In the genomic region with DNA sequence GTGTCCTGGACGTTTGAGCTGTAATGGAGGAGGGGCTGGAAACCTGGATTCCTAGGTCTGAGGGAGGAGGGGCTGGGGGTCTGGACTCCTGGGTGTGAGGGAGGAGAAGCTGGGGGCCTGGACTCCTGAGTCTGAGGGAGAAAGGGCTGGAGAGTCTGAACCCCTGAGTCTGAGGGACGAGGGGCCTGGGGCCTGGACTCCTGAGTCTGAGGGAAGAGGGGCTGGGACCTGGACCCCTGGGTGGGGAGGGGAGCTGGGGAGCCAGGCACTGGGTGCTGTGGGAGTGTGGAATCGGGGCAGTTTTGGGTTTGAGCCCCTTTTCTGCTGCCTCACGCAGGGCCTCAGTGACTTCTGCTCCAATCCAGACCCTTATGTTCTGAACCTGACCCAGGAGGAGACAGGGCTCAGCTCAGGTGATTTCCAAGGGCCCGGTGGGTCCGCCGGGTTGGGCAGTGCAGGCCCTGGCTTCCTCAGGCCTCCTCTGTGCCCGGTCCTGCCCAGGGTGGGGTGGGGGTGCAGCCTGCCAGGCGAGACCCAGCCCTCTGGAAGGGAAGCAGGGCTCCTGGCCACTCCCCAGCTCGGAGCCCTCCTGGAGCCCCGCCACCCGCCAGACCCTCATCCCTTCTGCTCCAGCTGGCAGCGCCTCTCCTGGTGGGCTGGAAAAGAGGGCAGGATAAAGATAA, we compare ENCODE assay signal across 16 cellular contexts. TPM values are rescaled to one million over a fixed set of nuclear protein-coding genes. Genes with fewer than 3 reads are reported as not detected.
DNase-seq lines count a peak whose midpoint lies in the region; ATAC-seq and TF ChIP-seq lines count a peak whose summit lies in the region.
"Had no signal": no experiment of that assay in that cellular context is flagged by ENCODE, and none has a peak within 500 bp of the region (broad histone marks: within the 10 kb centered on the region; RNA-seq: fewer than 3 reads in every experiment).

No MANE protein-coding gene starts in this region.

- H4K91ac ChIP-seq in IMR-90 (ENCODE audit: insufficient read depth, low read depth, low read length) = no peak overlapping the region

- H3K27me3 ChIP-seq in IMR-90 (ENCODE audit: control insufficient read depth, insufficient read depth, low read length) (peaks cover 11% of the 10 kb centered on the region; the same call in 1 of the 2 replicates), endodermal cell (ENCODE audit: control insufficient read depth, insufficient read depth, low read length, poor library complexity, severe bottlenecking) (peaks cover 19% of the 10 kb centered on the region), smooth muscle cell (ENCODE audit: low read depth) (no peaks in the 10 kb centered on the region)
- H3K27me3 ChIP-seq: brain microvascular endothelial cell had no signal

- no peak overlapping the region for H3K4me2 ChIP-seq in IMR-90 (ENCODE audit: low read depth, low read length)
- peak overlapping the region; percentile 81 for H3K4me2 ChIP-seq in smooth muscle cell

- H3K4ac ChIP-seq in IMR-90 (ENCODE audit: low read depth, low read length) = no peak overlapping the region

- no peak overlapping the region for H2BK120ac ChIP-seq in IMR-90 (ENCODE audit: low read depth, low read length)

- no peaks in the 10 kb centered on the region for H3K9me1 ChIP-seq in IMR-90 (ENCODE audit: insufficient read depth, low read length)

- H3K9ac ChIP-seq in ES-I3 (ENCODE audit: low read depth, low read length) (peak overlapping the region; percentile 81; the same call in 1 of the 2 replicates), IMR-90 (ENCODE audit: low read depth, low read length) (no peak overlapping the region), endodermal cell (ENCODE audit: extremely low read depth, low read length, poor library complexity, severe bottlenecking) (no peak overlapping the region), smooth muscle cell (ENCODE audit: low read depth) (no peak overlapping the region)

- H2AK9ac ChIP-seq in IMR-90 (replicated peaks; ENCODE audit: low read depth, low read length, poor library complexity) = peak overlapping the region; percentile 55

- CTCF ChIA-PET in IMR-90 (lab: Yijun Ruan, JAX) = no interaction called here

- no peak overlapping the region for H3K23ac ChIP-seq in IMR-90 (ENCODE audit: low read depth, low read length)

- no TSS peak for BruUV-seq in IMR-90 (replicated peaks; lab: Mats Ljungman, UMichigan)

- intact Hi-C loops in IMR-90 (cut with micrococcal nuclease) = no loop called here

- peak overlapping the region; percentile 34 for H3K4me3 Mint-ChIP-seq in endodermal cell
- H3K4me3 Mint-ChIP-seq in HFFc6 = no peak overlapping the region

- 17% methylated on average over 1 of the region's 13 CpGs; no CpG with 5 or more reads in 1 of the 2 experiments for WGBS in IMR-90 (ENCODE audit: extremely low coverage in 2 of 2, insufficient read length in 1 of 2), 2 experiments
- 78 to 85% methylated on average over 5 to 13 of the region's 13 CpGs for WGBS in endodermal cell (ENCODE audit: insufficient coverage in 1 of 2, insufficient read length in 1 of 2), 2 experiments
- WGBS in smooth muscle cell (ENCODE audit: low lambda C conversion rate) = 69% methylated on average over 12 of the region's 13 CpGs

- H3K27ac Mint-ChIP-seq in endodermal cell (no peak overlapping the region), HFFc6 (no peak overlapping the region)

- no peak overlapping the region for H2BK15ac ChIP-seq in IMR-90 (ENCODE audit: low read depth, low read length)

- H2BK5ac ChIP-seq in IMR-90 (ENCODE audit: low read depth, low read length, poor library complexity, severe bottlenecking) = no peak overlapping the region

- no peaks in the 10 kb centered on the region; the same call in 1 of the 2 replicates for H4K20me1 ChIP-seq in IMR-90 (ENCODE audit: insufficient read depth, low read length)
- H4K20me1 ChIP-seq in smooth muscle cell (ENCODE audit: low read depth) = peaks cover 4% of the 10 kb centered on the region

- H3K36me3 ChIP-seq in ES-I3 (ENCODE audit: insufficient read depth, low read length) = no peaks in the 10 kb centered on the region
- peaks cover 2% of the 10 kb centered on the region; the same call in 1 of the 2 replicates for H3K36me3 ChIP-seq in IMR-90 (ENCODE audit: control insufficient read depth, insufficient read depth, low read length)
- no peaks in the 10 kb centered on the region for H3K36me3 ChIP-seq in endodermal cell (ENCODE audit: control insufficient read depth, insufficient read depth, low read length)
- H3K36me3 ChIP-seq in smooth muscle cell (ENCODE audit: low read depth) = no peaks in the 10 kb centered on the region
- H3K36me3 ChIP-seq: brain microvascular endothelial cell had no signal

- no peaks in the 10 kb centered on the region for H3K79me1 ChIP-seq in IMR-90 (ENCODE audit: low read depth in 1 of 2, low read length in 2 of 2)

- H3K36me3 Mint-ChIP-seq in endodermal cell (ENCODE audit: low read depth) (no peaks in the 10 kb centered on the region), HFFc6 (ENCODE audit: low read depth) (no peaks in the 10 kb centered on the region)

- POLR2A ChIA-PET in IMR-90 (lab: Charles Lee; ENCODE audit: unreplicated experiment) = no interaction called here

- no peak overlapping the region for H2BK20ac ChIP-seq in IMR-90 (ENCODE audit: low read depth, low read length)

- DNase-seq in IMR-90 (no peak), endodermal cell (peak; percentile 71), smooth muscle cell (lab: John Stamatoyannopoulos, UW; ENCODE audit: unreplicated experiment) (no peak), HFFc6 (no peak), nucleus accumbens (lab: John Stamatoyannopoulos, UW) (no peak)
- DNase-seq: activated CD8-positive, alpha-beta memory T cell treated with anti-CD3 and anti-CD28 coated beads, Interleukin-2, amount 50 U/mL, for 4 hours; activated naive CD4-positive, alpha-beta T cell treated with anti-CD3 and anti-CD28 coated beads, Interleukin-2, amount 50 U/mL, for 16 hours; brain microvascular endothelial cell; Karpas-422; NCI-H345; psoas muscle; SHP77 had no signal

- no peaks in the 10 kb centered on the region for H3K79me2 ChIP-seq in smooth muscle cell (ENCODE audit: low read depth)

- no peak overlapping the region for H3K56ac ChIP-seq in IMR-90 (ENCODE audit: extremely low read depth, insufficient read depth, low read length)

- H3K9me3 ChIP-seq in ES-I3 (ENCODE audit: control insufficient read depth, insufficient read depth, low read length) (no peaks in the 10 kb centered on the region), IMR-90 (ENCODE audit: control insufficient read depth, insufficient read depth, low read length) (no peaks in the 10 kb centered on the region), endodermal cell (ENCODE audit: control insufficient read depth, low read length) (no peaks in the 10 kb centered on the region), smooth muscle cell (replicated peaks; ENCODE audit: low read depth) (no peaks in the 10 kb centered on the region)
- H3K9me3 ChIP-seq: psoas muscle had no signal

- TF ChIP-seq CTCF in IMR-90 (conservative IDR thresholded peaks at IDR 0.05; ENCODE audit: low read depth, low read length) (no peak), endodermal cell (conservative IDR thresholded peaks at IDR 0.05) (peak; percentile 42), smooth muscle cell (IDR thresholded peaks at IDR 0.05; ENCODE audit: borderline replicate concordance, insufficient read depth, poor library complexity, severe bottlenecking) (no peak), HFFc6 (IDR thresholded peaks at IDR 0.05) (no peak)

- no peak for ATAC-seq in IMR-90 (ENCODE audit: low read depth)
- ATAC-seq in GM21390 (IDR thresholded peaks at IDR 0.05; ENCODE audit: unreplicated experiment) = no peak

- no peaks in the 10 kb centered on the region for H3F3A ChIP-seq in smooth muscle cell (ENCODE audit: low read depth)

- H3K4me1 ChIP-seq in ES-I3 (ENCODE audit: insufficient read depth, low read length) (no peaks in the 10 kb centered on the region; the same call in 1 of the 2 replicates), IMR-90 (ENCODE audit: control insufficient read depth, insufficient read depth, low read length) (0 out of 2 replicates have a peak, but pooled peaks cover 2% of the 10 kb centered on the region), endodermal cell (ENCODE audit: control insufficient read depth, insufficient read depth, low read length) (no peaks in the 10 kb centered on the region), smooth muscle cell (ENCODE audit: low read depth) (peaks cover 16% of the 10 kb centered on the region)
- H3K4me1 ChIP-seq: psoas muscle had no signal

- H2AK5ac ChIP-seq in IMR-90 (ENCODE audit: low read depth, low read length) = no peak overlapping the region

- in situ Hi-C loops in IMR-90 (cut with MboI; ENCODE audit: low sequenced_read_pairs) = no loop called here

- no peak overlapping the region for H4K5ac ChIP-seq in IMR-90 (ENCODE audit: low read depth, low read length)

- dilution Hi-C loops in IMR-90 (cut with HindIII; ENCODE audit: low sequenced_read_pairs, unreplicated experiment) = no loop called here

- TF ChIP-seq RAD21 in IMR-90 (IDR thresholded peaks at IDR 0.05; ENCODE audit: low read length) = no peak

- H3K27ac ChIP-seq in IMR-90 (ENCODE audit: insufficient read depth, low read length) = no peak overlapping the region
- H3K27ac ChIP-seq in endodermal cell (ENCODE audit: low read depth, low read length) = no peak overlapping the region
- H3K27ac ChIP-seq in smooth muscle cell (ENCODE audit: low read depth) = no peak overlapping the region
- H3K27ac ChIP-seq: brain microvascular endothelial cell, psoas muscle had no signal

- H3K9me3 Mint-ChIP-seq in endodermal cell (no peaks in the 10 kb centered on the region), HFFc6 (no peaks in the 10 kb centered on the region)

- TF ChIP-seq POLR2A in IMR-90 (IDR thresholded peaks at IDR 0.05; ENCODE audit: low read depth, low read length) = no peak

- no peak overlapping the region for H3K14ac ChIP-seq in IMR-90 (replicated peaks; ENCODE audit: low read depth, low read length)

- no peak overlapping the region for H3K18ac ChIP-seq in IMR-90 (ENCODE audit: low read depth, low read length)

- no peak overlapping the region for H2AFZ ChIP-seq in IMR-90 (replicated peaks; ENCODE audit: low read length, poor library complexity)
- H2AFZ ChIP-seq in smooth muscle cell (ENCODE audit: low read depth) = no peak overlapping the region

- no peak overlapping the region for H3K4me3 ChIP-seq in IMR-90 (ENCODE audit: insufficient read depth, low read depth, low read length)
- H3K4me3 ChIP-seq in endodermal cell (ENCODE audit: low read length) = no peak overlapping the region
- no peak overlapping the region for H3K4me3 ChIP-seq in smooth muscle cell

- no peak overlapping the region for H4K8ac ChIP-seq in IMR-90 (ENCODE audit: low read depth in 2 of 2, low read length in 2 of 2)

- H3K27me3 Mint-ChIP-seq in endodermal cell (ENCODE audit: insufficient read depth) = peaks cover 82% of the 10 kb centered on the region
- peaks cover 17% of the 10 kb centered on the region; the same call in 1 of the 2 replicates for H3K27me3 Mint-ChIP-seq in HFFc6 (ENCODE audit: insufficient read depth)

- H3K4me1 Mint-ChIP-seq in endodermal cell (peaks cover 4% of the 10 kb centered on the region), HFFc6 (ENCODE audit: low read depth) (no peaks in the 10 kb centered on the region)

RNA-seq across cellular contexts. Expression of gene TTYH1, which starts 14.4 kb away (rescaled TPM):
- total RNA-seq in IMR-90 (2012; rRNA removed) (not detected in 2 replicates), endodermal cell (1 to 10 TPM; 1.0 to 2.0 TPM), smooth muscle cell (0.40 and 2.6 TPM in 2 replicates)
- polyA plus RNA-seq in IMR-90 (2012; rRNA removed) (not detected in 2 replicates), smooth muscle cell (0.65 and 2.1 TPM in 2 replicates)
- 0.05 TPM in 1 of 2 replicates, not detected in the other for polyA plus RNA-seq in IMR-90 (2012; cell fraction: cytosol; rRNA removed)
- 0.34 TPM in 1 of 2 replicates, not detected in the other for polyA plus RNA-seq in IMR-90 (2012; cell fraction: nucleus; rRNA removed; ENCODE audit: low replicate concordance)
- polyA plus RNA-seq in endodermal cell (2013, experiment 1 of 2) = 342 TPM
- 263 TPM for polyA plus RNA-seq in endodermal cell (2013, experiment 2 of 2)
- under 1 TPM in 1 of 6 experiments, not detected in 5; 0.45 TPM for total RNA-seq in HFFc6 (2021; fragmentation: NEBNext Ultra II Directional; extraction: Animal tissue kit (Norgen Biotek cat#: 25700))
- total RNA-seq: Daoy had no signal

RNA-seq across cellular contexts. Expression of gene LENG8, which starts 19.3 kb away (rescaled TPM):
- 17.5 and 21.1 TPM in 2 replicates for total RNA-seq in IMR-90 (2012; rRNA removed)
- 93.9 and 108 TPM in 2 replicates for polyA plus RNA-seq in IMR-90 (2012; rRNA removed)
- polyA plus RNA-seq in IMR-90 (2012; cell fraction: cytosol; rRNA removed) = 13.4 and 19.9 TPM in 2 replicates
- 1,067 and 1,629 TPM in 2 replicates for polyA plus RNA-seq in IMR-90 (2012; cell fraction: nucleus; rRNA removed; ENCODE audit: low replicate concordance)
- 100 to 1,000 TPM; 139 to 171 TPM for total RNA-seq in endodermal cell
- 171 TPM for polyA plus RNA-seq in endodermal cell (2013, experiment 1 of 2)
- 130 TPM for polyA plus RNA-seq in endodermal cell (2013, experiment 2 of 2)
- total RNA-seq in smooth muscle cell = 32.9 and 39.2 TPM in 2 replicates
- 27.6 and 60.1 TPM in 2 replicates for polyA plus RNA-seq in smooth muscle cell
- total RNA-seq in HFFc6 (2021; fragmentation: NEBNext Ultra II Directional; extraction: Animal tissue kit (Norgen Biotek cat#: 25700)) = 10 to 100 TPM; 70.7 to 76.5 (median 74.0) TPM

RNA-seq across cellular contexts. Expression of gene LENG9, which starts 33.9 kb away (rescaled TPM):
- total RNA-seq in IMR-90 (2012; rRNA removed) (0.83 and 1.1 TPM in 2 replicates), endodermal cell (1 to 10 TPM; 2.5 to 3.5 TPM), smooth muscle cell (1.7 and 4.1 TPM in 2 replicates)
- polyA plus RNA-seq in IMR-90 (2012; rRNA removed) (0.69 and 0.94 TPM in 2 replicates), smooth muscle cell (0.57 and 1.3 TPM in 2 replicates)
- 0.29 and 1.4 TPM in 2 replicates for polyA plus RNA-seq in IMR-90 (2012; cell fraction: cytosol; rRNA removed)
- polyA plus RNA-seq in IMR-90 (2012; cell fraction: nucleus; rRNA removed; ENCODE audit: low replicate concordance) = 0.34 and 0.86 TPM in 2 replicates
- polyA plus RNA-seq in endodermal cell (2013, experiment 1 of 2) = 1.1 TPM
- polyA plus RNA-seq in endodermal cell (2013, experiment 2 of 2) = 1.1 TPM
- total RNA-seq in HFFc6 (2021; fragmentation: NEBNext Ultra II Directional; extraction: Animal tissue kit (Norgen Biotek cat#: 25700)) = 1 to 10 TPM; 3.0 to 4.0 (median 3.6) TPM

RNA-seq across cellular contexts. Expression of gene CDC42EP5, which starts 43.4 kb away (rescaled TPM):
- 7.2 and 7.8 TPM in 2 replicates for total RNA-seq in IMR-90 (2012; rRNA removed)
- polyA plus RNA-seq in IMR-90 (2012; rRNA removed) = 25.3 and 45.3 TPM in 2 replicates
- 68.0 and 69.8 TPM in 2 replicates for polyA plus RNA-seq in IMR-90 (2012; cell fraction: cytosol; rRNA removed)
- polyA plus RNA-seq in IMR-90 (2012; cell fraction: nucleus; rRNA removed; ENCODE audit: low replicate concordance) = 13.3 and 20.0 TPM in 2 replicates
- total RNA-seq in endodermal cell = under 1 TPM in 1 of 2 donors, not detected in 1; 0.49 TPM
- polyA plus RNA-seq in endodermal cell (2013, experiment 1 of 2) = 7.0 TPM
- polyA plus RNA-seq in endodermal cell (2013, experiment 2 of 2) = 8.3 TPM
- total RNA-seq in smooth muscle cell = 33.6 and 74.0 TPM in 2 replicates
- 94.1 and 99.8 TPM in 2 replicates for polyA plus RNA-seq in smooth muscle cell
- total RNA-seq in HFFc6 (2021; fragmentation: NEBNext Ultra II Directional; extraction: Animal tissue kit (Norgen Biotek cat#: 25700)) = 10 to 100 TPM; 45.9 to 70.5 (median 56.9) TPM
- total RNA-seq: T-helper 2 cell treated with Interferon-gamma antibody and Interleukin-4, amounts not matched to agents 100 ng/mL and 5 ng/mL, for 36 hours had no signal
